ENCODE assay signal across 1 cellular context in genomic region chr22:50293441-50294318, GRCh38.
A peak's percentile ranks its signal among the peaks of the same experiment; 100 is the strongest.
TF ChIP-seq lines count a peak whose summit lies in the region.

No MANE protein-coding gene starts in this region.

TF ChIP-seq in HepG2, 621 proteins besides CTCF, POLR2A, EP300 and RAD21 (continues in another document):
- TF ChIP-seq NFIC (IDR thresholded peaks at IDR 0.05; ENCODE audit: low read length) (no peak), NR2F1 (CRISPR knock-in tag; IDR thresholded peaks at IDR 0.05) (peak; percentile 71 to 79), ZNF3 (CRISPR knock-in tag; IDR thresholded peaks at IDR 0.05) (no peak), ZNF296 (CRISPR knock-in tag; conservative IDR thresholded peaks at IDR 0.05) (0 out of 2 replicates have a peak, but pooled peaks have one; percentile 58), BCL6 (CRISPR knock-in tag; IDR thresholded peaks at IDR 0.05) (peak; percentile 86), MED13 (CRISPR knock-in tag; IDR thresholded peaks at IDR 0.05) (peak; percentile 85), HNF4G (IDR thresholded peaks at IDR 0.05; ENCODE audit: borderline replicate concordance, low read depth, low read length) (peak; percentile 91), HNF4G (CRISPR knock-in tag; IDR thresholded peaks at IDR 0.05; ENCODE audit: borderline replicate concordance, low read depth) (peak; percentile 97), NCOR1 (IDR thresholded peaks at IDR 0.05; ENCODE audit: borderline replicate concordance, low read length) (no peak; the same call in 1 of the 2 replicates), HOXA3 (CRISPR knock-in tag; IDR thresholded peaks at IDR 0.05) (peak; percentile 87), ELF4 (CRISPR knock-in tag; IDR thresholded peaks at IDR 0.05; ENCODE audit: borderline replicate concordance) (0 out of 2 replicates have a peak, but pooled peaks have one; percentile 61), ZNF501 (CRISPR knock-in tag; IDR thresholded peaks at IDR 0.05) (peak; percentile 86), ELF1 (CRISPR knock-in tag; IDR thresholded peaks at IDR 0.05) (peak; percentile 93), SMAD1 (CRISPR knock-in tag; IDR thresholded peaks at IDR 0.05; ENCODE audit: borderline replicate concordance, low read depth) (no peak), ZNF556 (CRISPR knock-in tag; IDR thresholded peaks at IDR 0.05; ENCODE audit: borderline replicate concordance) (peak; percentile 85; the same call in 1 of the 2 replicates), CCDC6 (CRISPR knock-in tag; IDR thresholded peaks at IDR 0.05) (no peak), MYC (CRISPR knock-in tag; IDR thresholded peaks at IDR 0.05; ENCODE audit: borderline replicate concordance) (peak; percentile 82), ZNF674 (CRISPR knock-in tag; IDR thresholded peaks at IDR 0.05; ENCODE audit: low read depth) (no peak), SP1 (IDR thresholded peaks at IDR 0.05) (no peak), SP1 (CRISPR knock-in tag; IDR thresholded peaks at IDR 0.05) (peak; percentile 4; the same call in 1 of the 2 replicates), ZNF746 (CRISPR knock-in tag; IDR thresholded peaks at IDR 0.05) (peak; percentile 93), ZNF281 (CRISPR knock-in tag; IDR thresholded peaks at IDR 0.05; ENCODE audit: borderline replicate concordance) (peak; percentile 35; the same call in 1 of the 2 replicates), NONO (IDR thresholded peaks at IDR 0.05) (no peak), NONO (CRISPR knock-in tag; conservative IDR thresholded peaks at IDR 0.05) (peak; percentile 60; the same call in 1 of the 2 replicates), SALL1 (CRISPR knock-in tag; IDR thresholded peaks at IDR 0.05) (peak; percentile 58), PAXIP1 (CRISPR knock-in tag; conservative IDR thresholded peaks at IDR 0.05) (peak; percentile 91), ZNF644 (CRISPR knock-in tag; IDR thresholded peaks at IDR 0.05; ENCODE audit: low read depth) (no peak), ZFP62 (CRISPR knock-in tag; IDR thresholded peaks at IDR 0.05) (no peak), ZBTB21 (CRISPR knock-in tag; IDR thresholded peaks at IDR 0.05) (no peak), ZNF768 (CRISPR knock-in tag; IDR thresholded peaks at IDR 0.05) (peak; percentile 93)
- TF ChIP-seq, protein P1, sequence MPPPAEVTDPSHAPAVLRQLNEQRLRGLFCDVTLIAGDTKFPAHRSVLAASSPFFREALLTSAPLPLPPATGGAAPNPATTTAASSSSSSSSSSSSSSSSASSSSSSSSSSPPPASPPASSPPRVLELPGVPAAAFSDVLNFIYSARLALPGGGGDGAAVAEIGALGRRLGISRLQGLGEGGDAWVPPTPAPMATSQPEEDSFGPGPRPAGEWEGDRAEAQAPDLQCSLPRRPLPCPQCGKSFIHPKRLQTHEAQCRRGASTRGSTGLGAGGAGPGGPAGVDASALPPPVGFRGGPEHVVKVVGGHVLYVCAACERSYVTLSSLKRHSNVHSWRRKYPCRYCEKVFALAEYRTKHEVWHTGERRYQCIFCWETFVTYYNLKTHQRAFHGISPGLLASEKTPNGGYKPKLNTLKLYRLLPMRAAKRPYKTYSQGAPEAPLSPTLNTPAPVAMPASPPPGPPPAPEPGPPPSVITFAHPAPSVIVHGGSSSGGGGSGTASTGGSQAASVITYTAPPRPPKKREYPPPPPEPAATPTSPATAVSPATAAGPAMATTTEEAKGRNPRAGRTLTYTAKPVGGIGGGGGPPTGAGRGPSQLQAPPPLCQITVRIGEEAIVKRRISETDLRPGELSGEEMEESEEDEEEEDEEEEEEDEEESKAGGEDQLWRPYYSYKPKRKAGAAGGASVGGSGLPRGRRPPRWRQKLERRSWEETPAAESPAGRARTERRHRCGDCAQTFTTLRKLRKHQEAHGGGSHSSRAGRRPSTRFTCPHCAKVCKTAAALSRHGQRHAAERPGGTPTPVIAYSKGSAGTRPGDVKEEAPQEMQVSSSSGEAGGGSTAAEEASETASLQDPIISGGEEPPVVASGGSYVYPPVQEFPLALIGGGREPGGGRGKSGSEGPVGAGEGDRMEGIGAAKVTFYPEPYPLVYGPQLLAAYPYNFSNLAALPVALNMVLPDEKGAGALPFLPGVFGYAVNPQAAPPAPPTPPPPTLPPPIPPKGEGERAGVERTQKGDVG (CRISPR knock-in tag; IDR thresholded peaks at IDR 0.05; ENCODE audit: borderline replicate concordance): no peak
- TF ChIP-seq, protein P2, sequence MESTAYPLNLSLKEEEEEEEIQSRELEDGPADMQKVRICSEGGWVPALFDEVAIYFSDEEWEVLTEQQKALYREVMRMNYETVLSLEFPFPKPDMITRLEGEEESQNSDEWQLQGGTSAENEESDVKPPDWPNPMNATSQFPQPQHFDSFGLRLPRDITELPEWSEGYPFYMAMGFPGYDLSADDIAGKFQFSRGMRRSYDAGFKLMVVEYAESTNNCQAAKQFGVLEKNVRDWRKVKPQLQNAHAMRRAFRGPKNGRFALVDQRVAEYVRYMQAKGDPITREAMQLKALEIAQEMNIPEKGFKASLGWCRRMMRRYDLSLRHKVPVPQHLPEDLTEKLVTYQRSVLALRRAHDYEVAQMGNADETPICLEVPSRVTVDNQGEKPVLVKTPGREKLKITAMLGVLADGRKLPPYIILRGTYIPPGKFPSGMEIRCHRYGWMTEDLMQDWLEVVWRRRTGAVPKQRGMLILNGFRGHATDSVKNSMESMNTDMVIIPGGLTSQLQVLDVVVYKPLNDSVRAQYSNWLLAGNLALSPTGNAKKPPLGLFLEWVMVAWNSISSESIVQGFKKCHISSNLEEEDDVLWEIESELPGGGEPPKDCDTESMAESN (CRISPR knock-in tag; conservative IDR thresholded peaks at IDR 0.05): peak; percentile 93
- TF ChIP-seq, protein P3, sequence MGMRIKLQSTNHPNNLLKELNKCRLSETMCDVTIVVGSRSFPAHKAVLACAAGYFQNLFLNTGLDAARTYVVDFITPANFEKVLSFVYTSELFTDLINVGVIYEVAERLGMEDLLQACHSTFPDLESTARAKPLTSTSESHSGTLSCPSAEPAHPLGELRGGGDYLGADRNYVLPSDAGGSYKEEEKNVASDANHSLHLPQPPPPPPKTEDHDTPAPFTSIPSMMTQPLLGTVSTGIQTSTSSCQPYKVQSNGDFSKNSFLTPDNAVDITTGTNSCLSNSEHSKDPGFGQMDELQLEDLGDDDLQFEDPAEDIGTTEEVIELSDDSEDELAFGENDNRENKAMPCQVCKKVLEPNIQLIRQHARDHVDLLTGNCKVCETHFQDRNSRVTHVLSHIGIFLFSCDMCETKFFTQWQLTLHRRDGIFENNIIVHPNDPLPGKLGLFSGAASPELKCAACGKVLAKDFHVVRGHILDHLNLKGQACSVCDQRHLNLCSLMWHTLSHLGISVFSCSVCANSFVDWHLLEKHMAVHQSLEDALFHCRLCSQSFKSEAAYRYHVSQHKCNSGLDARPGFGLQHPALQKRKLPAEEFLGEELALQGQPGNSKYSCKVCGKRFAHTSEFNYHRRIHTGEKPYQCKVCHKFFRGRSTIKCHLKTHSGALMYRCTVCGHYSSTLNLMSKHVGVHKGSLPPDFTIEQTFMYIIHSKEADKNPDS (CRISPR knock-in tag; IDR thresholded peaks at IDR 0.05): no peak; the same call in 1 of the 2 replicates
- TF ChIP-seq, protein P4, sequence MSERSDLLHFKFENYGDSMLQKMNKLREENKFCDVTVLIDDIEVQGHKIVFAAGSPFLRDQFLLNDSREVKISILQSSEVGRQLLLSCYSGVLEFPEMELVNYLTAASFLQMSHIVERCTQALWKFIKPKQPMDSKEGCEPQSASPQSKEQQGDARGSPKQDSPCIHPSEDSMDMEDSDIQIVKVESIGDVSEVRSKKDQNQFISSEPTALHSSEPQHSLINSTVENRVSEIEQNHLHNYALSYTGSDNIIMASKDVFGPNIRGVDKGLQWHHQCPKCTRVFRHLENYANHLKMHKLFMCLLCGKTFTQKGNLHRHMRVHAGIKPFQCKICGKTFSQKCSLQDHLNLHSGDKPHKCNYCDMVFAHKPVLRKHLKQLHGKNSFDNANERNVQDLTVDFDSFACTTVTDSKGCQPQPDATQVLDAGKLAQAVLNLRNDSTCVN (CRISPR knock-in tag; IDR thresholded peaks at IDR 0.05; ENCODE audit: borderline replicate concordance): no peak
- TF ChIP-seq, protein P5, sequence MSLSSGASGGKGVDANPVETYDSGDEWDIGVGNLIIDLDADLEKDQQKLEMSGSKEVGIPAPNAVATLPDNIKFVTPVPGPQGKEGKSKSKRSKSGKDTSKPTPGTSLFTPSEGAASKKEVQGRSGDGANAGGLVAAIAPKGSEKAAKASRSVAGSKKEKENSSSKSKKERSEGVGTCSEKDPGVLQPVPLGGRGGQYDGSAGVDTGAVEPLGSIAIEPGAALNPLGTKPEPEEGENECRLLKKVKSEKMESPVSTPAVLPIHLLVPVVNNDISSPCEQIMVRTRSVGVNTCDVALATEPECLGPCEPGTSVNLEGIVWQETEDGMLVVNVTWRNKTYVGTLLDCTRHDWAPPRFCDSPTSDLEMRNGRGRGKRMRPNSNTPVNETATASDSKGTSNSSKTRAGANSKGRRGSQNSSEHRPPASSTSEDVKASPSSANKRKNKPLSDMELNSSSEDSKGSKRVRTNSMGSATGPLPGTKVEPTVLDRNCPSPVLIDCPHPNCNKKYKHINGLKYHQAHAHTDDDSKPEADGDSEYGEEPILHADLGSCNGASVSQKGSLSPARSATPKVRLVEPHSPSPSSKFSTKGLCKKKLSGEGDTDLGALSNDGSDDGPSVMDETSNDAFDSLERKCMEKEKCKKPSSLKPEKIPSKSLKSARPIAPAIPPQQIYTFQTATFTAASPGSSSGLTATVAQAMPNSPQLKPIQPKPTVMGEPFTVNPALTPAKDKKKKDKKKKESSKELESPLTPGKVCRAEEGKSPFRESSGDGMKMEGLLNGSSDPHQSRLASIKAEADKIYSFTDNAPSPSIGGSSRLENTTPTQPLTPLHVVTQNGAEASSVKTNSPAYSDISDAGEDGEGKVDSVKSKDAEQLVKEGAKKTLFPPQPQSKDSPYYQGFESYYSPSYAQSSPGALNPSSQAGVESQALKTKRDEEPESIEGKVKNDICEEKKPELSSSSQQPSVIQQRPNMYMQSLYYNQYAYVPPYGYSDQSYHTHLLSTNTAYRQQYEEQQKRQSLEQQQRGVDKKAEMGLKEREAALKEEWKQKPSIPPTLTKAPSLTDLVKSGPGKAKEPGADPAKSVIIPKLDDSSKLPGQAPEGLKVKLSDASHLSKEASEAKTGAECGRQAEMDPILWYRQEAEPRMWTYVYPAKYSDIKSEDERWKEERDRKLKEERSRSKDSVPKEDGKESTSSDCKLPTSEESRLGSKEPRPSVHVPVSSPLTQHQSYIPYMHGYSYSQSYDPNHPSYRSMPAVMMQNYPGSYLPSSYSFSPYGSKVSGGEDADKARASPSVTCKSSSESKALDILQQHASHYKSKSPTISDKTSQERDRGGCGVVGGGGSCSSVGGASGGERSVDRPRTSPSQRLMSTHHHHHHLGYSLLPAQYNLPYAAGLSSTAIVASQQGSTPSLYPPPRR (CRISPR knock-in tag; IDR thresholded peaks at IDR 0.05; ENCODE audit: borderline replicate concordance): peak; percentile 82
- TF ChIP-seq, protein P6, sequence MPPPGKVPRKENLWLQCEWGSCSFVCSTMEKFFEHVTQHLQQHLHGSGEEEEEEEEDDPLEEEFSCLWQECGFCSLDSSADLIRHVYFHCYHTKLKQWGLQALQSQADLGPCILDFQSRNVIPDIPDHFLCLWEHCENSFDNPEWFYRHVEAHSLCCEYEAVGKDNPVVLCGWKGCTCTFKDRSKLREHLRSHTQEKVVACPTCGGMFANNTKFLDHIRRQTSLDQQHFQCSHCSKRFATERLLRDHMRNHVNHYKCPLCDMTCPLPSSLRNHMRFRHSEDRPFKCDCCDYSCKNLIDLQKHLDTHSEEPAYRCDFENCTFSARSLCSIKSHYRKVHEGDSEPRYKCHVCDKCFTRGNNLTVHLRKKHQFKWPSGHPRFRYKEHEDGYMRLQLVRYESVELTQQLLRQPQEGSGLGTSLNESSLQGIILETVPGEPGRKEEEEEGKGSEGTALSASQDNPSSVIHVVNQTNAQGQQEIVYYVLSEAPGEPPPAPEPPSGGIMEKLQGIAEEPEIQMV (CRISPR knock-in tag; IDR thresholded peaks at IDR 0.05; ENCODE audit: low read depth): peak; percentile 98
